ENCODE assay signal across 30 cellular contexts in genomic region chr4:149752729-149753128, GRCh38.
"Had no signal": no experiment of that assay in that cellular context is flagged by ENCODE, and none has a peak within 500 bp of the region (broad histone marks: within the 10 kb centered on the region; RNA-seq: fewer than 3 reads in every experiment).

No MANE protein-coding gene starts in this region.

- H3K9me3 ChIP-seq: ascending aorta, body of pancreas, MG63 had no signal

- H3K36me3 ChIP-seq: ascending aorta, MG63 had no signal

- H3K27ac ChIP-seq: ascending aorta, body of pancreas had no signal

- ATAC-seq: activated CD8-positive, alpha-beta T cell treated with anti-CD3 and anti-CD28 coated beads for 36 hours; activated T-cell treated with anti-CD3 and anti-CD28 coated beads, Interleukin-2, amount 50 U/mL, for 72 hours; activated T-helper 17 cell treated with anti-CD3 and anti-CD28 coated beads, Interleukin-2, amount 50 U/mL, for 72 hours; body of pancreas had no signal

- H3K4me3 ChIP-seq: ascending aorta, body of pancreas, MG63 had no signal

- H3K27me3 ChIP-seq: ascending aorta, body of pancreas, MG63 had no signal

- H3K4me1 ChIP-seq: ascending aorta had no signal

- DNase-seq: activated CD4-positive, alpha-beta T cell treated with anti-CD3 and anti-CD28 coated beads, Interleukin-2, amount 10 ng/mL, durations not matched to agents 24 days and 14 days; activated CD4-positive, alpha-beta T cell treated with anti-CD3 and anti-CD28 coated beads, Interleukin-2, amount 50 U/mL, for 4 hours; activated CD8-positive, alpha-beta T cell treated with anti-CD3 and anti-CD28 coated beads for 36 hours; activated effector memory CD4-positive, alpha-beta T cell treated with anti-CD3 and anti-CD28 coated beads, Interleukin-2, amount 50 U/mL, for 16 hours; activated naive CD4-positive, alpha-beta T cell; activated naive CD8-positive, alpha-beta T cell treated with anti-CD3 and anti-CD28 coated beads, Interleukin-2, amount 10 ng/mL, durations not matched to agents 7 days and 5 days; activated T-cell treated with anti-CD3 and anti-CD28 coated beads, Interleukin-2, amount 50 U/mL, for 1 hour; activated T-cell treated with anti-CD3 and anti-CD28 coated beads, Interleukin-2, amount 50 U/mL, for 72 hours; amygdala; body of pancreas; central memory CD4-positive, alpha-beta T cell; Kasumi-1; KG1; MG63; NCI-H1048; NCI-H1105 treated with DMSO at 0.1 percent for 48 hours; NCI-H1436; NCI-H1694 treated with DMSO at 0.1 percent for 48 hours; NCI-H2029; NCI-H345; NCI-H524 treated with DMSO at 0.1 percent for 48 hours; NCI-H748 treated with DMSO at 0.1 percent for 48 hours; NK-92 treated with Interleukin-12 subunit alpha and Interleukin-12 subunit beta, amount 100 ng/mL, for 24 hours; SIG-M5; SW 1271; T-helper 1 cell; T-helper 2 cell; T-helper 9 cell had no signal
